1 cellular context compared by ENCODE assay signal in genomic region chr9:137240841-137241489, GRCh38.
TF ChIP-seq lines count a peak whose summit lies in the region.

TSS of gene TUBB4B (plus strand) at chr9:137241287. CDS start at chr9:137241361, 74 bp downstream.

TF ChIP-seq in HepG2, 621 proteins besides CTCF, POLR2A, EP300 and RAD21 (continued from another document):
- TF ChIP-seq ZNF280D (CRISPR knock-in tag; IDR thresholded peaks at IDR 0.05) (0 out of 2 replicates have a peak, but pooled peaks have one; percentile 4), RNF2 (conservative IDR thresholded peaks at IDR 0.05; ENCODE audit: low read depth) (no peak), SSRP1 (CRISPR knock-in tag; IDR thresholded peaks at IDR 0.05) (no peak; the same call in 1 of the 2 replicates), TEAD2 (CRISPR knock-in tag; IDR thresholded peaks at IDR 0.05) (0 out of 2 replicates have a peak, but pooled peaks have one; percentile 76), SP4 (CRISPR knock-in tag; IDR thresholded peaks at IDR 0.05) (peak; percentile 83), ZBTB42 (CRISPR knock-in tag; IDR thresholded peaks at IDR 0.05) (no peak), CBFB (CRISPR knock-in tag; IDR thresholded peaks at IDR 0.05) (peak; percentile 60; the same call in 1 of the 2 replicates), ZFP90 (CRISPR knock-in tag; IDR thresholded peaks at IDR 0.05; ENCODE audit: borderline replicate concordance) (no peak), NCOA2 (CRISPR knock-in tag; IDR thresholded peaks at IDR 0.05) (peak; percentile 68; the same call in 1 of the 2 replicates), PAWR (CRISPR knock-in tag; IDR thresholded peaks at IDR 0.05; ENCODE audit: borderline replicate concordance) (no peak), TFAP4 (IDR thresholded peaks at IDR 0.05; ENCODE audit: borderline replicate concordance, low read depth) (no peak), ZBTB37 (CRISPR knock-in tag; IDR thresholded peaks at IDR 0.05) (no peak), CSRNP1 (CRISPR knock-in tag; IDR thresholded peaks at IDR 0.05) (no peak), THAP11 (CRISPR knock-in tag; IDR thresholded peaks at IDR 0.05) (peak; percentile 77; the same call in 1 of the 2 replicates), YEATS4 (CRISPR knock-in tag; IDR thresholded peaks at IDR 0.05; ENCODE audit: borderline replicate concordance) (0 out of 2 replicates have a peak, but pooled peaks have one; percentile 7), NFE2 (CRISPR knock-in tag; IDR thresholded peaks at IDR 0.05) (no peak), ZNF605 (CRISPR knock-in tag; IDR thresholded peaks at IDR 0.05) (peak; percentile 69), ZNF782 (CRISPR knock-in tag; IDR thresholded peaks at IDR 0.05; ENCODE audit: borderline replicate concordance) (no peak), REST (IDR thresholded peaks at IDR 0.05; ENCODE audit: borderline replicate concordance in 1 of 2, low read depth in 1 of 2, low read length in 2 of 2) (peak in 1 of 2 experiments; percentile 77; a peak in 1 of 4 replicates), STAT5B (CRISPR knock-in tag; IDR thresholded peaks at IDR 0.05) (0 out of 2 replicates have a peak, but pooled peaks have one; percentile 42), MAFK (conservative IDR thresholded peaks at IDR 0.05 in 1 of 2, IDR thresholded peaks at IDR 0.05 in 1 of 2; ENCODE audit: low read length in 2 of 2) (no peak), TIGD3 (CRISPR knock-in tag; IDR thresholded peaks at IDR 0.05; ENCODE audit: borderline replicate concordance) (no peak; the same call in 1 of the 2 replicates), EEA1 (CRISPR knock-in tag; IDR thresholded peaks at IDR 0.05; ENCODE audit: borderline replicate concordance) (no peak), FOXM1 (CRISPR knock-in tag; IDR thresholded peaks at IDR 0.05) (peak; percentile 96), CSRNP2 (CRISPR knock-in tag; conservative IDR thresholded peaks at IDR 0.05; ENCODE audit: low read depth) (no peak), CBX1 (IDR thresholded peaks at IDR 0.05; ENCODE audit: low read depth) (peak; percentile 97), RERE (CRISPR knock-in tag; IDR thresholded peaks at IDR 0.05; ENCODE audit: low read depth) (no peak), NRL (CRISPR knock-in tag; IDR thresholded peaks at IDR 0.05; ENCODE audit: borderline replicate concordance) (no peak), TARDBP (CRISPR knock-in tag; IDR thresholded peaks at IDR 0.05) (0 out of 2 replicates have a peak, but pooled peaks have one; percentile 37), ZFP62 (CRISPR knock-in tag; IDR thresholded peaks at IDR 0.05) (0 out of 2 replicates have a peak, but pooled peaks have one; percentile 40)
